23 cellular contexts compared by ENCODE assay signal in genomic region chr1:184672013-184672726, GRCh38.
DNase-seq lines count a peak whose midpoint lies in the region; ATAC-seq and TF ChIP-seq lines count a peak whose summit lies in the region.
"Had no signal": no experiment of that assay in that cellular context is flagged by ENCODE, and none has a peak within 500 bp of the region (broad histone marks: within the 10 kb centered on the region; RNA-seq: fewer than 3 reads in every experiment).

No MANE protein-coding gene starts in this region.

- H4K20me1 ChIP-seq in GM23248 (ENCODE audit: insufficient read depth) = no peaks in the 10 kb centered on the region

- TF ChIP-seq CTCF in endodermal cell (conservative IDR thresholded peaks at IDR 0.05) = no peak

- POLR2A ChIA-PET in HEK293T (lab: Yijun Ruan, JAX) = no interaction called here

- no peaks in the 10 kb centered on the region for H3K27me3 Mint-ChIP-seq in endodermal cell (ENCODE audit: insufficient read depth)

- H2AFZ ChIP-seq in GM23248 = no peak overlapping the region
- peak overlapping the region; percentile 50 for H2AFZ ChIP-seq in neuronal stem cell (ENCODE audit: low read length)

- H3K4me3 ChIP-seq in GM23248 (no peak overlapping the region), endodermal cell (ENCODE audit: low read length) (peak overlapping the region; percentile 70), neuronal stem cell (ENCODE audit: low read length in 2 of 2) (no peak overlapping the region)
- H3K4me3 ChIP-seq: heart left ventricle had no signal

- no peak overlapping the region for H2BK5ac ChIP-seq in neuronal stem cell (ENCODE audit: low read length)

- peak; percentile 6 for DNase-seq in GM23248
- DNase-seq in NCI-H146 (lab: John Stamatoyannopoulos, UW) = peak; percentile 74
- DNase-seq in endodermal cell = no peak
- DNase-seq in neuronal stem cell (ENCODE audit: low spot score) = no peak
- no peak for DNase-seq in pons (ENCODE audit: low spot score)
- DNase-seq in HEK293T (ENCODE audit: extremely low spot score) = no peak
- DNase-seq: activated CD4-positive, CD25-positive, alpha-beta regulatory T cell treated with anti-CD3 and anti-CD28 coated beads, Interleukin-2, amount 50 U/mL, for 72 hours; activated T-cell treated with anti-CD3 and anti-CD28 coated beads, Interleukin-2, amount 50 U/mL, for 24 hours; CD4-positive, CD25-positive, alpha-beta regulatory T cell; DMS153; GOT3; heart left ventricle; midbrain; NCI-H2029; NCI-H510A; stimulated activated CD4-positive, alpha-beta T cell treated with anti-CD3 and anti-CD28 coated beads, Interleukin-15, amount 100 ng/mL, for 24 hours; T-cell had no signal

- no peak overlapping the region for H3K27ac ChIP-seq in GM23248
- no peak overlapping the region for H3K27ac ChIP-seq in endodermal cell (ENCODE audit: low read depth, low read length)
- no peak overlapping the region for H3K27ac ChIP-seq in neuronal stem cell (replicated peaks; ENCODE audit: low read length)
- H3K27ac ChIP-seq: epithelial cell of prostate, heart left ventricle had no signal

- H3K9me3 ChIP-seq in GM23248 (ENCODE audit: low read depth) = no peaks in the 10 kb centered on the region
- no peaks in the 10 kb centered on the region for H3K9me3 ChIP-seq in endodermal cell (ENCODE audit: control insufficient read depth, low read length)
- no peaks in the 10 kb centered on the region for H3K9me3 ChIP-seq in neuronal stem cell (replicated peaks in 1 of 2; ENCODE audit: control insufficient read depth in 2 of 2, insufficient read depth in 1 of 2, low read depth in 1 of 2, low read length in 2 of 2)
- H3K9me3 ChIP-seq: heart left ventricle had no signal

- no peak overlapping the region for H2BK120ac ChIP-seq in neuronal stem cell (ENCODE audit: low read depth, low read length)

- peaks cover 57% of the 10 kb centered on the region for H3K4me1 Mint-ChIP-seq in endodermal cell
- H3K4me1 Mint-ChIP-seq: CD4-positive, CD25-positive, alpha-beta regulatory T cell; T-cell had no signal

- peak overlapping the region; percentile 86 for H3K27ac Mint-ChIP-seq in endodermal cell
- H3K27ac Mint-ChIP-seq: activated T-cell treated with anti-CD3 and anti-CD28 coated beads, Interleukin-2, amount 50 U/mL, for 24 hours; CD4-positive, CD25-positive, alpha-beta regulatory T cell; natural killer cell treated with Interleukin-12 subunit alpha and Interleukin-12 subunit beta and Interleukin-15 and Interleukin-18, amount 100 ng/mL, for 72 hours; stimulated activated naive CD8-positive, alpha-beta T cell treated with anti-CD3 and anti-CD28 coated beads, Interleukin-15, Interleukin-2, amounts not matched to agents 100 ng/mL and 50 ng/mL, for 24 hours; T-cell had no signal

- H2BK15ac ChIP-seq in neuronal stem cell (ENCODE audit: low read length) = no peak overlapping the region

- H3K9ac ChIP-seq in GM23248 (no peak overlapping the region), endodermal cell (ENCODE audit: extremely low read depth, low read length, poor library complexity, severe bottlenecking) (no peak overlapping the region), neuronal stem cell (ENCODE audit: low read depth, low read length, poor library complexity) (no peak overlapping the region)

- H2BK12ac ChIP-seq in neuronal stem cell (ENCODE audit: low read length) = no peak overlapping the region

- peaks cover 2% of the 10 kb centered on the region for H3K9me3 Mint-ChIP-seq in endodermal cell
- H3K9me3 Mint-ChIP-seq: activated T-cell treated with anti-CD3 and anti-CD28 coated beads, Interleukin-2, amount 50 U/mL, for 24 hours; natural killer cell treated with Interleukin-12 subunit alpha and Interleukin-12 subunit beta and Interleukin-15 and Interleukin-18, amount 100 ng/mL, for 72 hours; stimulated activated naive CD8-positive, alpha-beta T cell treated with anti-CD3 and anti-CD28 coated beads, Interleukin-15, Interleukin-2, amounts not matched to agents 100 ng/mL and 50 ng/mL, for 24 hours; T-cell had no signal

- H3K4me1 ChIP-seq in GM23248 (ENCODE audit: insufficient read depth) = no peaks in the 10 kb centered on the region
- H3K4me1 ChIP-seq in endodermal cell (ENCODE audit: control insufficient read depth, insufficient read depth, low read length) = no peaks in the 10 kb centered on the region
- peaks cover 10% of the 10 kb centered on the region in 2 donors for H3K4me1 ChIP-seq in neuronal stem cell (ENCODE audit: control insufficient read depth in 2 of 2, insufficient read depth in 1 of 2, low read depth in 1 of 2, low read length in 2 of 2)
- H3K4me1 ChIP-seq: heart left ventricle had no signal

- no peaks in the 10 kb centered on the region for H3K9me2 ChIP-seq in GM23248 (ENCODE audit: insufficient read depth)

- no peak overlapping the region for H3K14ac ChIP-seq in neuronal stem cell (ENCODE audit: low read length)

- H3K4me2 ChIP-seq in GM23248 (ENCODE audit: unreplicated experiment) = no peak overlapping the region
- no peak overlapping the region for H3K4me2 ChIP-seq in neuronal stem cell (ENCODE audit: insufficient read depth, low read length, poor library complexity, severe bottlenecking)

- in situ Hi-C loops in GM23248 (cut with MboI) = loop anchor here (25.0 kb wide), 1 partner anchor 435 kb away; no protein-coding TSS in a partner anchor

- no peak overlapping the region for H3K23ac ChIP-seq in neuronal stem cell (ENCODE audit: low read depth, low read length, poor library complexity)

- ATAC-seq in HG03432 (IDR thresholded peaks at IDR 0.05; ENCODE audit: unreplicated experiment) = no peak
- ATAC-seq: heart left ventricle; HepG2; left lobe of liver; natural killer cell treated with Interleukin-12 subunit alpha and Interleukin-12 subunit beta and Interleukin-15 and Interleukin-18, amount 100 ng/mL, for 72 hours; T-cell had no signal

- H4K91ac ChIP-seq in neuronal stem cell (ENCODE audit: low read depth, low read length, poor library complexity) = no peak overlapping the region

- H3K18ac ChIP-seq in neuronal stem cell (ENCODE audit: low read length) = no peak overlapping the region

- H2AK5ac ChIP-seq in neuronal stem cell (ENCODE audit: low read depth, low read length) = no peak overlapping the region

- no peaks in the 10 kb centered on the region for H3K36me3 Mint-ChIP-seq in endodermal cell (ENCODE audit: low read depth)
- H3K36me3 Mint-ChIP-seq: CD4-positive, CD25-positive, alpha-beta regulatory T cell; natural killer cell treated with Interleukin-12 subunit alpha and Interleukin-12 subunit beta and Interleukin-15 and Interleukin-18, amount 100 ng/mL, for 72 hours; T-cell had no signal

- WGBS in GM23248 (ENCODE audit: low coverage in 1 of 2, low lambda C conversion rate in 2 of 2, missing lambda C conversion rate in 2 of 2), 2 experiments = 61 to 74% methylated on average over 8 to 9 of the region's 9 CpGs
- WGBS in endodermal cell (ENCODE audit: insufficient coverage in 1 of 2, insufficient read length in 1 of 2), 2 experiments = 36 to 64% methylated on average over 6 to 8 of the region's 9 CpGs
- no CpG with 5 or more reads among the region's 9 CpGs for WGBS in neuronal stem cell (ENCODE audit: extremely low coverage in 2 of 2, insufficient read length in 2 of 2, insufficient replicate concordance in 1 of 2), 2 donors

- CTCF ChIA-PET in HEK293T (lab: Yijun Ruan, JAX) = interaction anchor here (1.1 kb wide), 1 partner anchor 8 kb away, joined by 5 read pairs; no protein-coding TSS in a partner anchor

- H3K36me3 ChIP-seq in GM23248 (ENCODE audit: low read depth) (no peaks in the 10 kb centered on the region), endodermal cell (ENCODE audit: control insufficient read depth, insufficient read depth, low read length) (no peaks in the 10 kb centered on the region), neuronal stem cell (replicated peaks in 1 of 2; ENCODE audit: control insufficient read depth in 2 of 2, insufficient read depth in 2 of 2, low read length in 2 of 2) (no peaks in the 10 kb centered on the region)
- H3K36me3 ChIP-seq: heart left ventricle had no signal

- H3K27me3 ChIP-seq in GM23248 (replicated peaks; ENCODE audit: insufficient read depth) (peaks cover 10% of the 10 kb centered on the region; the same call in 1 of the 2 replicates), endodermal cell (ENCODE audit: control insufficient read depth, insufficient read depth, low read length, poor library complexity, severe bottlenecking) (no peaks in the 10 kb centered on the region), neuronal stem cell (ENCODE audit: control insufficient read depth in 3 of 3, insufficient read depth in 3 of 3, low read depth in 1 of 3, low read length in 3 of 3) (peaks cover 0 to 41% (median 0%) of the 10 kb centered on the region in 3 experiments)
- H3K27me3 ChIP-seq: heart left ventricle had no signal

- H3F3A ChIP-seq in GM23248 (ENCODE audit: insufficient read depth) = no peaks in the 10 kb centered on the region

- H4K8ac ChIP-seq in neuronal stem cell (ENCODE audit: low read depth, low read length) = no peak overlapping the region

- peak overlapping the region; percentile 50 for H3K4me3 Mint-ChIP-seq in endodermal cell
- H3K4me3 Mint-ChIP-seq: activated T-cell treated with anti-CD3 and anti-CD28 coated beads, Interleukin-2, amount 50 U/mL, for 24 hours; CD4-positive, CD25-positive, alpha-beta regulatory T cell; natural killer cell treated with Interleukin-12 subunit alpha and Interleukin-12 subunit beta and Interleukin-15 and Interleukin-18, amount 100 ng/mL, for 72 hours; stimulated activated naive CD8-positive, alpha-beta T cell treated with anti-CD3 and anti-CD28 coated beads, Interleukin-15, Interleukin-2, amounts not matched to agents 100 ng/mL and 50 ng/mL, for 24 hours; T-cell had no signal

- H3K4ac ChIP-seq in neuronal stem cell (ENCODE audit: low read length) = no peak overlapping the region

- no peaks in the 10 kb centered on the region for H3K79me1 ChIP-seq in neuronal stem cell (ENCODE audit: low read depth, low read length)

- no peaks in the 10 kb centered on the region for H3K79me2 ChIP-seq in GM23248 (ENCODE audit: insufficient read depth)

TF ChIP-seq in HEK293T, 16 proteins besides CTCF, POLR2A, EP300 and RAD21 (continues in another document):
- TF ChIP-seq FOXK2 (IDR thresholded peaks at IDR 0.05) (no peak), HDGF (IDR thresholded peaks at IDR 0.05; ENCODE audit: borderline replicate concordance) (no peak), SUZ12 (IDR thresholded peaks at IDR 0.05) (no peak), TARDBP (IDR thresholded peaks at IDR 0.05) (no peak), BHLHE40 (IDR thresholded peaks at IDR 0.05; ENCODE audit: borderline replicate concordance) (no peak), CTBP1 (IDR thresholded peaks at IDR 0.05; ENCODE audit: borderline replicate concordance) (no peak), ELF4 (IDR thresholded peaks at IDR 0.05) (no peak), SP1 (IDR thresholded peaks at IDR 0.05) (no peak), ZNF384 (IDR thresholded peaks at IDR 0.05) (no peak)

Comparison
In these comparisons a context has a peak if more than half of its experiments do, and no peak if none do; other contexts are left out.
1. DNase-seq: peak in GM23248 (single experiment) and NCI-H146 (single experiment); none in endodermal cell (single experiment), neuronal stem cell (single experiment), pons (single experiment) and HEK293T (single experiment).